ENCODE assay signal across 22 cellular contexts in genomic region chr5:148012806-148013205, GRCh38. TPM values are rescaled to one million over a fixed set of nuclear protein-coding genes. Genes with fewer than 3 reads are reported as not detected.
"Had no signal": no experiment of that assay in that cellular context is flagged by ENCODE, and none has a peak within 500 bp of the region (broad histone marks: within the 10 kb centered on the region; RNA-seq: fewer than 3 reads in every experiment).

No MANE protein-coding gene starts in this region.

- H3K27me3 Mint-ChIP-seq: effector memory CD8-positive, alpha-beta T cell; natural killer cell treated with Interleukin-12 subunit alpha and Interleukin-12 subunit beta and Interleukin-15 and Interleukin-18, amount 100 ng/mL, for 72 hours; progenitor cell of endocrine pancreas; stimulated activated memory B cell treated with anti-CD40 and anti-IgM and Interleukin-4, amounts not matched to agents 10 μg/mL and 1 μg/mL and 100 μg/mL, for 72 hours; stimulated activated naive CD8-positive, alpha-beta T cell treated with anti-CD3 and anti-CD28 coated beads, Interleukin-15, Interleukin-2, amounts not matched to agents 100 ng/mL and 50 ng/mL, for 24 hours had no signal

- H3K36me3 Mint-ChIP-seq: immature natural killer cell; natural killer cell treated with Interleukin-12 subunit alpha and Interleukin-12 subunit beta and Interleukin-15 and Interleukin-18, amount 100 ng/mL, for 72 hours; stimulated activated memory B cell treated with anti-CD40 and anti-IgM and Interleukin-4, amounts not matched to agents 10 μg/mL and 1 μg/mL and 100 μg/mL, for 72 hours had no signal

- H3K27ac Mint-ChIP-seq: effector memory CD8-positive, alpha-beta T cell; immature natural killer cell; natural killer cell treated with Interleukin-12 subunit alpha and Interleukin-12 subunit beta and Interleukin-15 and Interleukin-18, amount 100 ng/mL, for 72 hours; progenitor cell of endocrine pancreas; stimulated activated memory B cell treated with anti-CD40 and anti-IgM and Interleukin-4, amounts not matched to agents 10 μg/mL and 1 μg/mL and 100 μg/mL, for 72 hours; stimulated activated naive CD8-positive, alpha-beta T cell treated with anti-CD3 and anti-CD28 coated beads, Interleukin-15, Interleukin-2, amounts not matched to agents 100 ng/mL and 50 ng/mL, for 24 hours had no signal

- H3K4me1 Mint-ChIP-seq: immature natural killer cell; stimulated activated memory B cell treated with anti-CD40 and anti-IgM and Interleukin-4, amounts not matched to agents 10 μg/mL and 1 μg/mL and 100 μg/mL, for 72 hours had no signal

- H3K4me3 Mint-ChIP-seq: effector memory CD8-positive, alpha-beta T cell; immature natural killer cell; natural killer cell treated with Interleukin-12 subunit alpha and Interleukin-12 subunit beta and Interleukin-15 and Interleukin-18, amount 100 ng/mL, for 72 hours; stimulated activated memory B cell treated with anti-CD40 and anti-IgM and Interleukin-4, amounts not matched to agents 10 μg/mL and 1 μg/mL and 100 μg/mL, for 72 hours; stimulated activated naive CD8-positive, alpha-beta T cell treated with anti-CD3 and anti-CD28 coated beads, Interleukin-15, Interleukin-2, amounts not matched to agents 100 ng/mL and 50 ng/mL, for 24 hours had no signal

- ATAC-seq: effector memory CD8-positive, alpha-beta T cell; left cardiac atrium; lower lobe of right lung; natural killer cell treated with Interleukin-12 subunit alpha and Interleukin-12 subunit beta and Interleukin-15 and Interleukin-18, amount 100 ng/mL, for 72 hours; pancreas; right cardiac atrium; stimulated activated memory B cell treated with anti-CD40 and anti-IgM and Interleukin-4, amounts not matched to agents 10 μg/mL and 1 μg/mL and 100 μg/mL, for 72 hours; upper lobe of right lung had no signal

- H3K27me3 ChIP-seq: esophagus muscularis mucosa, pancreas, tibial artery, upper lobe of right lung, vagina had no signal

- H3K9me3 Mint-ChIP-seq: effector memory CD8-positive, alpha-beta T cell; immature natural killer cell; natural killer cell treated with Interleukin-12 subunit alpha and Interleukin-12 subunit beta and Interleukin-15 and Interleukin-18, amount 100 ng/mL, for 72 hours; stimulated activated memory B cell treated with anti-CD40 and anti-IgM and Interleukin-4, amounts not matched to agents 10 μg/mL and 1 μg/mL and 100 μg/mL, for 72 hours; stimulated activated naive CD8-positive, alpha-beta T cell treated with anti-CD3 and anti-CD28 coated beads, Interleukin-15, Interleukin-2, amounts not matched to agents 100 ng/mL and 50 ng/mL, for 24 hours had no signal

- H3K36me3 ChIP-seq: esophagus muscularis mucosa, left ventricle myocardium inferior, lower lobe of right lung, pancreas, tibial artery, upper lobe of right lung, vagina had no signal

- H3K4me1 ChIP-seq: esophagus muscularis mucosa, left ventricle myocardium inferior, lower lobe of right lung, pancreas, tibial artery, upper lobe of right lung, vagina had no signal

- H3K27ac ChIP-seq: esophagus muscularis mucosa, left ventricle myocardium inferior, lower lobe of right lung, pancreas, tibial artery, upper lobe of right lung, vagina had no signal

- DNase-seq: cortex of kidney; effector memory CD8-positive, alpha-beta T cell; foreskin fibroblast; immature natural killer cell; kidney; left cardiac atrium; left ventricle myocardium inferior; lower lobe of right lung; midbrain; occipital lobe; pancreas; right cardiac atrium; small intestine; stimulated activated CD4-positive, alpha-beta T cell treated with anti-CD3 and anti-CD28 coated beads, Interleukin-4, amount 100 ng/mL, for 24 hours; tibial artery; upper lobe of right lung had no signal

- H3K9me3 ChIP-seq: esophagus muscularis mucosa, left ventricle myocardium inferior, lower lobe of right lung, pancreas, tibial artery, upper lobe of right lung, vagina had no signal

- H3K4me3 ChIP-seq: esophagus muscularis mucosa, left ventricle myocardium inferior, lower lobe of right lung, pancreas, tibial artery, upper lobe of right lung, vagina had no signal

RNA-seq across cellular contexts. Expression of gene SPINK5, which starts 51.0 kb away (rescaled TPM):
- total RNA-seq: natural killer cell treated with Interleukin-12 subunit alpha and Interleukin-12 subunit beta and Interleukin-15 and Interleukin-18, amount 100 ng/mL, for 72 hours; occipital lobe had no signal
- polyA plus RNA-seq: immature natural killer cell had no signal
